In genomic region chr15:43923553-43923952, GRCh38 we compare ENCODE assay signal across 1 cellular context.
TF ChIP-seq lines count a peak whose summit lies in the region.

No MANE protein-coding gene starts in this region.

TF ChIP-seq in H1, 55 proteins besides CTCF, POLR2A, EP300 and RAD21 (continued from another document):
- TF ChIP-seq NANOG (IDR thresholded peaks at IDR 0.05; ENCODE audit: insufficient read depth, low read depth, low read length, poor library complexity, severe bottlenecking): no peak
